ENCODE assay signal across 23 cellular contexts in the genomic region with DNA sequence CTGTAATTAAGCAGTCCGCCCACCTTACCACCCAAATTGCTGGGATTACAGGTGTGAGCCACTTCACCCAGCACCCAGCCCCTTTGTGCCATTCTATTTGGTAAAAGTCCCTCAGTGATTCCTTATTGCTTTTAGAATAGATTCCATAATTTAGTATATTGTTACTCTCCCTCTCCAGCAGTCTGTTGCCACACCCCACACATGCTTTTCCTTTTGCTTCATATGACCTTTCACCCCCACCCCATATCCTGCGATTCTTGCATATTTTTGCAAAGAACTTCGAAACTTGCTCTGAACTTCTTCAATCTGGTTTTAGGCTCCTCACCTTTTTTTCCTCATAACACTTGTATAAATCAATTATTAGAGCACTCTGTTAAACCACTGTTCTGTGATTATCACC.
A peak's percentile ranks its signal among the peaks of the same experiment; 100 is the strongest.
DNase-seq lines count a peak whose midpoint lies in the region; ATAC-seq, FAIRE-seq and TF ChIP-seq lines count a peak whose summit lies in the region.
"Had no signal": no experiment of that assay in that cellular context is flagged by ENCODE, and none has a peak within 500 bp of the region (broad histone marks: within the 10 kb centered on the region; RNA-seq: fewer than 3 reads in every experiment).

No MANE protein-coding gene starts in this region.

- H4K91ac ChIP-seq in mesenchymal stem cell (ENCODE audit: low read length), result no peak overlapping the region

- POLR2A ChIA-PET in HepG2 (lab: Yijun Ruan, JAX), result no interaction called here

- H3K4me2 ChIP-seq in HepG2 (ENCODE audit: low read depth, low read length) (no peak overlapping the region), mesenchymal stem cell (ENCODE audit: low read length, poor library complexity, severe bottlenecking) (no peak overlapping the region)
- H3K4me2 ChIP-seq: BLaER1, PC-9 had no signal

- H3K23ac ChIP-seq in mesenchymal stem cell (ENCODE audit: low read length in 2 of 2), result no peak overlapping the region

- H2BK5ac ChIP-seq in mesenchymal stem cell (ENCODE audit: low read depth, low read length, poor library complexity, severe bottlenecking), result no peak overlapping the region

- no peak overlapping the region for H2BK12ac ChIP-seq in mesenchymal stem cell (ENCODE audit: low read length in 2 of 2)

- in situ Hi-C loops in HepG2 (cut with HindIII; ENCODE audit: extremely low pct_ligation_motif_present, low pct_unique_long_range_greater_than_20kb), result loop anchor here (5.0 kb wide), 1 partner anchor 284 kb away; no protein-coding TSS in a partner anchor

- no peak overlapping the region for H3K14ac ChIP-seq in mesenchymal stem cell (ENCODE audit: low read length in 2 of 2)

- no peak overlapping the region for H3K18ac ChIP-seq in mesenchymal stem cell (ENCODE audit: low read depth in 1 of 2, low read length in 2 of 2)

- ATAC-seq in HepG2, result no peak
- ATAC-seq in upper lobe of right lung, result peak; percentile 45
- ATAC-seq: GM12878, Right ventricle myocardium inferior, SK-N-SH treated with all-trans-retinoic acid at 6 μM for 48 hours had no signal

- H3K9me3 ChIP-seq in liver (ENCODE audit: control insufficient read depth in 4 of 4, low read length in 3 of 4), result no peaks in the 10 kb centered on the region
- no peaks in the 10 kb centered on the region for H3K9me3 ChIP-seq in HepG2 (ENCODE audit: low read length)
- no peaks in the 10 kb centered on the region for H3K9me3 ChIP-seq in mesenchymal stem cell (ENCODE audit: control insufficient read depth, low read length)
- H3K9me3 ChIP-seq in upper lobe of right lung, result no peaks in the 10 kb centered on the region
- H3K9me3 ChIP-seq: BLaER1, MG63, SJCRH30 had no signal

- no peaks in the 10 kb centered on the region for H4K20me1 ChIP-seq in HepG2 (ENCODE audit: insufficient read depth, low read length)
- H4K20me1 ChIP-seq: BLaER1 had no signal

- TF ChIP-seq CTCF in liver (IDR thresholded peaks at IDR 0.05; ENCODE audit: low read depth, low read length, missing input control) (no peak), HepG2 (CRISPR knock-in tag; IDR thresholded peaks at IDR 0.05) (no peak), choroid plexus epithelial cell (conservative IDR thresholded peaks at IDR 0.05; ENCODE audit: low read depth, low read length) (no peak), upper lobe of right lung (IDR thresholded peaks at IDR 0.05) (no peak)

- TF ChIP-seq RAD21 in liver (IDR thresholded peaks at IDR 0.05), result no peak
- TF ChIP-seq RAD21 in HepG2 (CRISPR knock-in tag; IDR thresholded peaks at IDR 0.05), result no peak

- no peak overlapping the region for H4K8ac ChIP-seq in mesenchymal stem cell (ENCODE audit: low read length)

- WGBS in liver, result 71% methylated on average over 3 of the region's 3 CpGs
- WGBS in HepG2 (ENCODE audit: low lambda C conversion rate), result 94% methylated on average over 3 of the region's 3 CpGs
- WGBS in mesenchymal stem cell, result 91% methylated on average over 3 of the region's 3 CpGs

- CTCF ChIA-PET in HepG2 (lab: Yijun Ruan, JAX; ENCODE audit: low intra/inter-chr PET ratio, low total read pairs), result interaction anchor here (0.9 kb wide), 1 partner anchor 283 kb away, joined by 3 read pairs; no protein-coding TSS in a partner anchor

- H3K4ac ChIP-seq in mesenchymal stem cell (ENCODE audit: low read depth in 1 of 2, low read length in 2 of 2), result no peak overlapping the region

- H3K79me1 ChIP-seq in mesenchymal stem cell (replicated peaks; ENCODE audit: low read length, poor library complexity, severe bottlenecking), result peaks cover 5% of the 10 kb centered on the region

- H3K4me3 ChIP-seq in liver (ENCODE audit: low read depth in 1 of 3, low read length in 3 of 3) (no peak overlapping the region), HepG2 (replicated peaks in 1 of 3; ENCODE audit: insufficient read depth in 1 of 3, low read depth in 2 of 3, low read length in 3 of 3) (no peak overlapping the region), choroid plexus epithelial cell (ENCODE audit: low read depth, low read length) (no peak overlapping the region), mesenchymal stem cell (ENCODE audit: insufficient read depth in 1 of 2, low read depth in 1 of 2, low read length in 2 of 2) (peak overlapping the region in 1 of 2 experiments; percentile 2), upper lobe of right lung (no peak overlapping the region)
- H3K4me3 ChIP-seq: BLaER1, GM12878, MG63, PC-9, SJCRH30 had no signal

- H3K27ac ChIP-seq in liver (ENCODE audit: low read depth in 1 of 2, low read length in 2 of 2) (no peak overlapping the region), HepG2 (ENCODE audit: extremely low read length, insufficient read depth, low read length) (no peak overlapping the region), mesenchymal stem cell (ENCODE audit: low read length, poor library complexity, severe bottlenecking) (no peak overlapping the region), upper lobe of right lung (no peak overlapping the region)
- H3K27ac ChIP-seq: BLaER1, PC-9, SJCRH30 had no signal

- H3K27me3 ChIP-seq in liver (ENCODE audit: control insufficient read depth in 4 of 4, insufficient read depth in 4 of 4, low read length in 3 of 4) (no peaks in the 10 kb centered on the region), HepG2 (ENCODE audit: control insufficient read depth in 1 of 2, insufficient read depth in 2 of 2, low read length in 2 of 2) (no peaks in the 10 kb centered on the region), mesenchymal stem cell (ENCODE audit: control insufficient read depth in 1 of 2, insufficient read depth in 1 of 2, low read length in 2 of 2) (no peaks in the 10 kb centered on the region), upper lobe of right lung (no peaks in the 10 kb centered on the region)
- H3K27me3 ChIP-seq: BLaER1, MG63, SJCRH30 had no signal

- no peak for FAIRE-seq in HepG2 (lab: Jason Lieb, UNC)
- FAIRE-seq: D721Med, GM12878 had no signal

- H3K9ac ChIP-seq in liver (ENCODE audit: low read depth in 1 of 2, low read length in 2 of 2), result no peak overlapping the region
- H3K9ac ChIP-seq in HepG2 (ENCODE audit: insufficient read depth, low read depth, low read length), result no peak overlapping the region
- peak overlapping the region; percentile 11 for H3K9ac ChIP-seq in mesenchymal stem cell (ENCODE audit: low read length)
- H3K9ac ChIP-seq: BLaER1 had no signal

- no peak overlapping the region for H2BK15ac ChIP-seq in mesenchymal stem cell (ENCODE audit: low read depth, poor library complexity, severe bottlenecking)

- no peak overlapping the region for H2AFZ ChIP-seq in HepG2 (ENCODE audit: low read length)
- H2AFZ ChIP-seq in mesenchymal stem cell (ENCODE audit: low read depth, low read length), result no peak overlapping the region
- H2AFZ ChIP-seq: PC-9 had no signal

- H2AK5ac ChIP-seq in mesenchymal stem cell (ENCODE audit: low read length, severe bottlenecking), result no peak overlapping the region

- intact Hi-C loops in HepG2 (cut with micrococcal nuclease; ENCODE audit: unreplicated experiment) (loop anchor here (1.0 to 10.0 kb wide), 2 partner anchors 233 to 284 kb away; a partner anchor contains a TSS), upper lobe of right lung (cut with DNase I) (loop anchor here (2.0 kb wide), 1 partner anchor 283 kb away; no protein-coding TSS in a partner anchor), posterior vena cava (cut with DNase I) (loop anchor here (1.0 to 5.0 kb wide), 2 partner anchors 276 to 284 kb away; no protein-coding TSS in a partner anchor)

- no peaks in the 10 kb centered on the region for H3K79me2 ChIP-seq in HepG2 (ENCODE audit: insufficient read depth, low read length)

- BruUV-seq in HepG2 (replicated peaks; lab: Mats Ljungman, UMichigan), result no TSS peak

- no peak for TF ChIP-seq POLR2A in HepG2 (IDR thresholded peaks at IDR 0.05; ENCODE audit: insufficient read depth in 1 of 2, low read depth in 2 of 2, low read length in 2 of 2)

- H3K36me3 ChIP-seq in liver (ENCODE audit: control insufficient read depth in 4 of 4, insufficient read depth in 3 of 4, low read depth in 1 of 4, low read length in 3 of 4) (peaks cover 3 to 18% (median 7%) of the 10 kb centered on the region in 4 donors), HepG2 (replicated peaks in 1 of 2; ENCODE audit: control insufficient read depth in 1 of 2, insufficient read depth in 2 of 2, low read length in 2 of 2) (peaks cover 17 to 51% of the 10 kb centered on the region in 2 experiments), mesenchymal stem cell (ENCODE audit: control insufficient read depth in 1 of 2, insufficient read depth in 2 of 2, low read depth in 1 of 2, low read length in 2 of 2) (peaks cover 3 to 67% of the 10 kb centered on the region in 2 experiments), upper lobe of right lung (peaks cover 55% of the 10 kb centered on the region)

- no peak overlapping the region for H2BK120ac ChIP-seq in mesenchymal stem cell (ENCODE audit: low read depth, low read length)

- peaks cover 0 to 9% (median 0%) of the 10 kb centered on the region in 4 donors for H3K4me1 ChIP-seq in liver (ENCODE audit: control insufficient read depth in 4 of 4, insufficient read depth in 4 of 4, low read length in 3 of 4)
- no peaks in the 10 kb centered on the region for H3K4me1 ChIP-seq in HepG2 (ENCODE audit: insufficient read depth, low read length)
- H3K4me1 ChIP-seq in mesenchymal stem cell (ENCODE audit: control insufficient read depth, insufficient read depth, low read depth, low read length), result peaks cover 3% of the 10 kb centered on the region
- no peaks in the 10 kb centered on the region for H3K4me1 ChIP-seq in upper lobe of right lung
- H3K4me1 ChIP-seq: SJCRH30 had no signal

- DNase-seq in HepG2 (ENCODE audit: low spot score) (no peak), choroid plexus epithelial cell (ENCODE audit: low read depth) (peak; percentile 57), mesenchymal stem cell (no peak), upper lobe of right lung (no peak), NAMALWA (ENCODE audit: low spot score) (no peak), iPS-NIHi7 (ENCODE audit: extremely low spot score) (no peak), posterior vena cava (ENCODE audit: low spot score) (no peak)
- DNase-seq: CD4-positive, CD25-positive, alpha-beta regulatory T cell; DMS53; KBM-7; MG63; NCI-H1694; NCI-H2029 treated with DMSO at 0.1 percent for 48 hours; NCI-H2227 treated with DMSO at 0.1 percent for 48 hours; NCI-H526 treated with DMSO at 0.1 percent for 48 hours; PC-9; SJCRH30 had no signal

- no peak for TF ChIP-seq EP300 in HepG2 (IDR thresholded peaks at IDR 0.05; ENCODE audit: low read depth in 2 of 2, low read length in 2 of 2)
- TF ChIP-seq EP300 in HepG2 (CRISPR knock-in tag; IDR thresholded peaks at IDR 0.05; ENCODE audit: borderline replicate concordance), result no peak

TF ChIP-seq in liver, 16 proteins besides CTCF, POLR2A, EP300 and RAD21:
- TF ChIP-seq NR2F2 (IDR thresholded peaks at IDR 0.05) (peak; percentile 20), HNF4G (IDR thresholded peaks at IDR 0.05) (no peak)

TF ChIP-seq in HepG2, 621 proteins besides CTCF, POLR2A, EP300 and RAD21 (continues in another document):
- no peak for TF ChIP-seq TEAD3 (CRISPR knock-in tag; optimal IDR thresholded peaks at IDR 0.05; ENCODE audit: borderline replicate concordance)
- TF ChIP-seq ZNF530 (CRISPR knock-in tag; IDR thresholded peaks at IDR 0.05; ENCODE audit: low read depth), result no peak
- TF ChIP-seq ZNF570 (CRISPR knock-in tag; IDR thresholded peaks at IDR 0.05; ENCODE audit: borderline replicate concordance), result no peak
- no peak for TF ChIP-seq ZNF432 (CRISPR knock-in tag; IDR thresholded peaks at IDR 0.05; ENCODE audit: borderline replicate concordance)
- TF ChIP-seq POLR2AphosphoS5 (IDR thresholded peaks at IDR 0.05; ENCODE audit: low read depth, low read length), result no peak
- no peak for TF ChIP-seq ZNF572 (CRISPR knock-in tag; IDR thresholded peaks at IDR 0.05)
